ENCODE assay signal across 6 cellular contexts in the genomic region with DNA sequence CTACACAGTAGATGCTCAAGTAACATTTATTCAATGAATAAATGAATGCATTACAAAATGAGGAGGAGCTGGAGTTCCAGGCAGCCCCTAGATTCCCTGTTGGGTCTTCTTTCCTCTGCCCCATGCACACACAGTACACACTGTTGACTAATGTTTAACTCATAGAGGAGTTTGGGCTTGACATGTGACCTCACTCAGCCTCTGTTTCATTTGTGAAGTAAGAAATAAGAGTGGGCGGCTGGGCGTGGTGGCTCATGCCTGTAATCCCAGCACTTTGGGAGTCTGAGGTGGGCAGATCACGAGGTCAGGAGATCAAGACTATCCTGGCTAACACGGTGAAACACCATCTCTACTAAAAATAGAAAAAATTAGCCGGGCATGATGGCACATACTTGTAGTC.
DNase-seq lines count a peak whose midpoint lies in the region; ATAC-seq and TF ChIP-seq lines count a peak whose summit lies in the region.
"Not testable (repeated sequence)": the region's sequence is repeated elsewhere in the genome, so short reads cannot be mapped to it uniquely, and the experiment has no call there.

No MANE protein-coding gene starts in this region.

- peak; percentile 68 for ATAC-seq in HG03378 (IDR thresholded peaks at IDR 0.05; ENCODE audit: unreplicated experiment)
- ATAC-seq in stimulated activated naive CD8-positive, alpha-beta T cell treated with anti-CD3 and anti-CD28 coated beads, Interleukin-15, Interleukin-2, amounts not matched to agents 100 U/mL and 50 U/mL, for 24 hours, result peak; percentile 75

- H3K4me3 ChIP-seq in epithelial cell of esophagus (ENCODE audit: low read length), result not testable (repeated sequence)

- not testable (repeated sequence) for TF ChIP-seq CTCF in epithelial cell of esophagus (IDR thresholded peaks at IDR 0.05; ENCODE audit: insufficient read depth, low read depth, low read length, missing control alignments)

- DNase-seq in ELR (ENCODE audit: low read depth) (peak; percentile 86), epithelial cell of esophagus (ENCODE audit: low read depth) (peak; percentile 91), left kidney (ENCODE audit: low read depth, low spot score) (peak; percentile 75)
- peak; percentile 49 for DNase-seq in activated CD4-positive, alpha-beta T cell treated with anti-CD3 and anti-CD28 coated beads for 48 hours
- DNase-seq in stimulated activated naive CD8-positive, alpha-beta T cell treated with anti-CD3 and anti-CD28 coated beads, Interleukin-15, Interleukin-2, amounts not matched to agents 100 U/mL and 50 U/mL, for 24 hours, result not testable (repeated sequence)
